ENCODE assay signal across 18 cellular contexts in genomic region chr5:10503321-10503720, GRCh38.
DNase-seq lines count a peak whose midpoint lies in the region; ATAC-seq, FAIRE-seq and TF ChIP-seq lines count a peak whose summit lies in the region.
"Had no signal": no experiment of that assay in that cellular context is flagged by ENCODE, and none has a peak within 500 bp of the region (broad histone marks: within the 10 kb centered on the region; RNA-seq: fewer than 3 reads in every experiment).

No MANE protein-coding gene starts in this region.

- no peak overlapping the region for H4K91ac ChIP-seq in trophoblast cell (ENCODE audit: low read depth, low read length)

- no peak overlapping the region for H4K12ac ChIP-seq in trophoblast cell (ENCODE audit: low read depth, low read length)

- no peak for TF ChIP-seq CTCF in Caco-2 (IDR thresholded peaks at IDR 0.05; ENCODE audit: insufficient read depth in 1 of 2, low read depth in 1 of 2, low read length in 1 of 2, severe bottlenecking in 1 of 2, unreplicated experiment in 1 of 2)

- POLR2A ChIA-PET in Caco-2 (lab: Charles Lee) = no interaction called here

- H3K4me3 Mint-ChIP-seq in Caco-2 (ENCODE audit: unreplicated experiment) (no peak overlapping the region), T-helper 17 cell (no peak overlapping the region)
- H3K4me3 Mint-ChIP-seq: CD4-positive, alpha-beta memory T cell had no signal

- H3K27me3 Mint-ChIP-seq in Caco-2 (ENCODE audit: insufficient read depth, unreplicated experiment) (no peaks in the 10 kb centered on the region), T-helper 17 cell (peaks cover 8% of the 10 kb centered on the region)
- H3K27me3 Mint-ChIP-seq: CD4-positive, alpha-beta memory T cell had no signal

- H3K36me3 Mint-ChIP-seq in Caco-2 (ENCODE audit: insufficient read depth, unreplicated experiment) (peaks cover 4% of the 10 kb centered on the region), T-helper 17 cell (ENCODE audit: low read depth) (no peaks in the 10 kb centered on the region)
- H3K36me3 Mint-ChIP-seq: CD4-positive, alpha-beta memory T cell had no signal

- no peaks in the 10 kb centered on the region for H3K9me3 ChIP-seq in Caco-2
- H3K9me3 ChIP-seq in T-helper 17 cell (ENCODE audit: control insufficient read depth, low read length, poor library complexity, severe bottlenecking) = no peaks in the 10 kb centered on the region
- H3K9me3 ChIP-seq in trophoblast cell (ENCODE audit: insufficient read depth, low read depth, low read length) = no peaks in the 10 kb centered on the region
- H3K9me3 ChIP-seq: Peyer's patch had no signal

- H3K36me3 ChIP-seq in Caco-2 (ENCODE audit: control insufficient read depth, insufficient read depth, low read length) (no peaks in the 10 kb centered on the region), trophoblast cell (ENCODE audit: control insufficient read depth in 1 of 2, insufficient read depth in 2 of 2, low read length in 2 of 2) (no peaks in the 10 kb centered on the region)
- H3K36me3 ChIP-seq: Peyer's patch had no signal

- H3K27me3 ChIP-seq in Caco-2 (replicated peaks; ENCODE audit: control insufficient read depth, insufficient read depth, low read length) (no peaks in the 10 kb centered on the region), trophoblast cell (ENCODE audit: insufficient read depth, low read length) (no peaks in the 10 kb centered on the region)
- H3K27me3 ChIP-seq: Peyer's patch had no signal

- H3K27ac ChIP-seq in trophoblast cell (ENCODE audit: low read depth, low read length) = no peak overlapping the region
- H3K27ac ChIP-seq: Peyer's patch had no signal

- CTCF ChIA-PET in Caco-2 (lab: Charles Lee) = no interaction called here

- no CpG with 5 or more reads among the region's 7 CpGs for WGBS in trophoblast cell (ENCODE audit: extremely low coverage, insufficient coverage, insufficient read length)

- no peak overlapping the region for H3K23ac ChIP-seq in trophoblast cell (ENCODE audit: low read length)

- peaks cover 6% of the 10 kb centered on the region for H3K4me1 Mint-ChIP-seq in Caco-2 (ENCODE audit: low read depth, unreplicated experiment)
- no peaks in the 10 kb centered on the region for H3K4me1 Mint-ChIP-seq in T-helper 17 cell
- H3K4me1 Mint-ChIP-seq: CD4-positive, alpha-beta memory T cell had no signal

- H2BK5ac ChIP-seq in trophoblast cell (ENCODE audit: low read depth, low read length, poor library complexity) = no peak overlapping the region

- peaks cover 3% of the 10 kb centered on the region for H3K79me1 ChIP-seq in trophoblast cell (ENCODE audit: low read length)

- no peak overlapping the region for H3K4me3 ChIP-seq in Caco-2 (ENCODE audit: low read depth, low read length)
- H3K4me3 ChIP-seq in trophoblast cell (ENCODE audit: low read depth, low read length) = no peak overlapping the region
- H3K4me3 ChIP-seq: Peyer's patch had no signal

- FAIRE-seq in RCC 7860 (lab: Jason Lieb, UNC) = no peak
- FAIRE-seq: A204.1, GM19239 had no signal

- peak overlapping the region; percentile 35 for H3K27ac Mint-ChIP-seq in Caco-2 (ENCODE audit: unreplicated experiment)
- H3K27ac Mint-ChIP-seq in T-helper 17 cell = peak overlapping the region; percentile 73
- H3K27ac Mint-ChIP-seq: CD4-positive, alpha-beta memory T cell had no signal

- no peak for ATAC-seq in T-helper 17 cell
- peak; percentile 79 to 83 for ATAC-seq in left cardiac atrium
- ATAC-seq in GM18870 (IDR thresholded peaks at IDR 0.05; ENCODE audit: unreplicated experiment) = no peak

- H3K9me3 Mint-ChIP-seq in Caco-2 (ENCODE audit: unreplicated experiment) = peaks cover 8% of the 10 kb centered on the region
- H3K9me3 Mint-ChIP-seq: CD4-positive, alpha-beta memory T cell had no signal

- no peak overlapping the region for H2BK12ac ChIP-seq in trophoblast cell (ENCODE audit: low read length)

- no peak overlapping the region for H3K18ac ChIP-seq in trophoblast cell (ENCODE audit: low read length)

- H3K9ac ChIP-seq in trophoblast cell (ENCODE audit: low read length) = no peak overlapping the region

- intact Hi-C loops in Caco-2 (cut with micrococcal nuclease; ENCODE audit: unreplicated experiment) = no loop called here
- intact Hi-C loops in left cardiac atrium (cut with DNase I) = loop anchor here in 1 of 2 donors (5.0 kb wide), 1 partner anchor 41 kb away; no protein-coding TSS in a partner anchor

- H2AFZ ChIP-seq in trophoblast cell (ENCODE audit: insufficient read depth, low read length, poor library complexity) = no peak overlapping the region

- H3K4ac ChIP-seq in trophoblast cell (ENCODE audit: low read depth, low read length) = no peak overlapping the region

- H3K4me1 ChIP-seq in Caco-2 (peaks cover 26% of the 10 kb centered on the region), trophoblast cell (ENCODE audit: control insufficient read depth in 1 of 2, insufficient read depth in 2 of 2, low read length in 2 of 2) (peaks cover 0 to 4% of the 10 kb centered on the region in 2 experiments)
- H3K4me1 ChIP-seq: Peyer's patch had no signal

- BruUV-seq in Caco-2 (replicated peaks; lab: Mats Ljungman, UMichigan) = no TSS peak

- H2BK120ac ChIP-seq in trophoblast cell (ENCODE audit: insufficient read depth, low read length, poor library complexity) = no peak overlapping the region

- H4K8ac ChIP-seq in trophoblast cell (ENCODE audit: low read depth, low read length) = no peak overlapping the region

- no peaks in the 10 kb centered on the region for H3K79me2 ChIP-seq in trophoblast cell (ENCODE audit: control insufficient read depth, insufficient read depth, low read length, poor library complexity)

- H3K14ac ChIP-seq in trophoblast cell (ENCODE audit: low read length) = no peak overlapping the region

- H2AK5ac ChIP-seq in trophoblast cell (ENCODE audit: low read length) = peak overlapping the region; percentile 37

- DNase-seq in Caco-2 = no peak
- no peak for DNase-seq in T-helper 17 cell
- DNase-seq in left cardiac atrium = no peak
- no peak for DNase-seq in trophoblast cell
- no peak for DNase-seq in NCI-H1694 (lab: John Stamatoyannopoulos, UW)
- no peak for DNase-seq in RKO (ENCODE audit: low spot score)
- no peak for DNase-seq in RCC 7860 (ENCODE audit: low spot score)
- DNase-seq: Calu3; CD4-positive, alpha-beta memory T cell; GF-D8; Karpas-422; NCI-H1417 treated with DMSO at 0.1 percent for 48 hours; NCI-H1930; NCI-H345; Peyer's patch had no signal

- H3K4me2 ChIP-seq in trophoblast cell (ENCODE audit: low read length) = no peak overlapping the region

Comparison
In these comparisons a context has a peak if more than half of its experiments do, and no peak if none do; other contexts are left out.
1. ATAC-seq: peak in left cardiac atrium (2 of 2); none in T-helper 17 cell (single experiment) and GM18870 (single experiment).